1 cellular context compared by ENCODE assay signal in the genomic region with DNA sequence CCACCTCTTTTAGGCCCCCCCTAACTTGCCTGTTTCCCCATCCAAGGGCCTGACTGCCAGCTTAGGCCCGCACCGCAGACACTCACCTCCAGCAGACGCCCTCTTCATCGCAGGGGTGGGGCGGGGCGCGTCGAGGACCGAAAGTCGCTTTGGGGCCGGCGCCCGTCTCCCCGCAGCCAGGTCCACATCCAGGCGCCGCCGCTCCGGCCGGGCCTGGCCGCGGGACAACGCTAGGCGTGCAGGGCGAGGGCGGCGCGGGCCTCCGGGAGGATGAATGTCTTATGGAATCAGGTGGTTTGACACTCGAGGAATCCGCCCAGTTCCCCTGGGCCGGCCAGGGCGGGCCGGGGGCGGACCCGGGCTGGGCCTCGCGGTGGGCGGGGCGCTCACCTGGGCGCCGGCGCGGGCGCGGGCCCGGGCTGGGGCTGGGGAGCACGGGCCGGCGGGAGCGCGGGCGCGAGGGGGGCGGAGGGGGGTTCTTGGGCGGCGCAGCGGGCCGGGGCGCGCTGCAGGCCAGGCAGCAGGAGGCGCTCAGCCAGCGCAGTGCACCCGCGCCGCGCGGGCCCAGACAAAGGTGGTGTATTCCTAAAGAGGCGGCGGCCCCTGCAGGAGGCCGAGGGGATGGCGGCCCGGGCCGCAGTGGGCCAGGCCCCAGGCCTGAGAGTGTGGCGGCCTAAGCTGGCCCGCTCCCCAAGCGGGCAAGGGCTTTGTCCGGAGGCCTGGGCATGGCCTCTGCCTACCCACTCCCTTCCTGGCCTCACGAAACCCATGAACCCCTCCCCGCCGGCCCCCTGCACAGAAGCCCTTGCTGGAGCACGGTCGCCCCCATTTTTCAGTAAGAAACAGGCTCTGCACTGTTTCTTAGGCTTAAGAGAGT.
TF ChIP-seq lines count a peak whose summit lies in the region.

No MANE protein-coding gene starts in this region.

TF ChIP-seq in HepG2, 621 proteins besides CTCF, POLR2A, EP300 and RAD21 (continued from another document and continues in another):
- TF ChIP-seq, protein P1, sequence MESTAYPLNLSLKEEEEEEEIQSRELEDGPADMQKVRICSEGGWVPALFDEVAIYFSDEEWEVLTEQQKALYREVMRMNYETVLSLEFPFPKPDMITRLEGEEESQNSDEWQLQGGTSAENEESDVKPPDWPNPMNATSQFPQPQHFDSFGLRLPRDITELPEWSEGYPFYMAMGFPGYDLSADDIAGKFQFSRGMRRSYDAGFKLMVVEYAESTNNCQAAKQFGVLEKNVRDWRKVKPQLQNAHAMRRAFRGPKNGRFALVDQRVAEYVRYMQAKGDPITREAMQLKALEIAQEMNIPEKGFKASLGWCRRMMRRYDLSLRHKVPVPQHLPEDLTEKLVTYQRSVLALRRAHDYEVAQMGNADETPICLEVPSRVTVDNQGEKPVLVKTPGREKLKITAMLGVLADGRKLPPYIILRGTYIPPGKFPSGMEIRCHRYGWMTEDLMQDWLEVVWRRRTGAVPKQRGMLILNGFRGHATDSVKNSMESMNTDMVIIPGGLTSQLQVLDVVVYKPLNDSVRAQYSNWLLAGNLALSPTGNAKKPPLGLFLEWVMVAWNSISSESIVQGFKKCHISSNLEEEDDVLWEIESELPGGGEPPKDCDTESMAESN (CRISPR knock-in tag; conservative IDR thresholded peaks at IDR 0.05): 0 out of 2 replicates have a peak, but pooled peaks have one; percentile 31
- TF ChIP-seq GABPB1 (CRISPR knock-in tag; IDR thresholded peaks at IDR 0.05) (peak; percentile 18; the same call in 1 of the 2 replicates), SMC3 (IDR thresholded peaks at IDR 0.05; ENCODE audit: low read length) (peak; percentile 10; the same call in 1 of the 2 replicates), ZNF121 (CRISPR knock-in tag; IDR thresholded peaks at IDR 0.05) (peak; percentile 53; the same call in 1 of the 2 replicates), BCL6 (CRISPR knock-in tag; IDR thresholded peaks at IDR 0.05) (0 out of 2 replicates have a peak, but pooled peaks have one; percentile 5), ZNF709 (CRISPR knock-in tag; IDR thresholded peaks at IDR 0.05) (no peak), XRCC5 (optimal IDR thresholded peaks at IDR 0.05; ENCODE audit: low read length) (peak; percentile 21), TARDBP (CRISPR knock-in tag; IDR thresholded peaks at IDR 0.05) (no peak), DNMT3B (CRISPR knock-in tag; conservative IDR thresholded peaks at IDR 0.05) (no peak), ZNF772 (CRISPR knock-in tag; IDR thresholded peaks at IDR 0.05) (0 out of 2 replicates have a peak, but pooled peaks have one; percentile 51), KDM2A (CRISPR knock-in tag; IDR thresholded peaks at IDR 0.05; ENCODE audit: borderline replicate concordance, low read depth) (peak; percentile 44; the same call in 1 of the 2 replicates), YEATS4 (CRISPR knock-in tag; IDR thresholded peaks at IDR 0.05; ENCODE audit: borderline replicate concordance) (peak; percentile 61; the same call in 1 of the 2 replicates), ZFY (CRISPR knock-in tag; IDR thresholded peaks at IDR 0.05) (peak; percentile 79), ERF (CRISPR knock-in tag; IDR thresholded peaks at IDR 0.05) (peak; percentile 61; the same call in 1 of the 2 replicates), REL (CRISPR knock-in tag; conservative IDR thresholded peaks at IDR 0.05) (no peak), ZNF263 (CRISPR knock-in tag; IDR thresholded peaks at IDR 0.05) (peak; percentile 63), CBX2 (IDR thresholded peaks at IDR 0.05; ENCODE audit: low read depth, low read length) (no peak), CBX2 (CRISPR knock-in tag; IDR thresholded peaks at IDR 0.05; ENCODE audit: low read depth) (no peak), ZSCAN31 (CRISPR knock-in tag; IDR thresholded peaks at IDR 0.05; ENCODE audit: low read depth) (peak; percentile 68; the same call in 1 of the 2 replicates), ELF3 (CRISPR knock-in tag; IDR thresholded peaks at IDR 0.05) (no peak), PCBP2 (optimal IDR thresholded peaks at IDR 0.05; ENCODE audit: low read depth, low read length, poor library complexity, severe bottlenecking) (no peak), ATF7-NPFF (CRISPR knock-in tag; IDR thresholded peaks at IDR 0.05; ENCODE audit: low read depth) (0 out of 2 replicates have a peak, but pooled peaks have one; percentile 17), ZNF644 (CRISPR knock-in tag; IDR thresholded peaks at IDR 0.05; ENCODE audit: low read depth) (no peak), ZNF207 (IDR thresholded peaks at IDR 0.05; ENCODE audit: borderline replicate concordance) (no peak), MBNL3 (CRISPR knock-in tag; conservative IDR thresholded peaks at IDR 0.05) (no peak), ZMYM2 (CRISPR knock-in tag; IDR thresholded peaks at IDR 0.05) (no peak), ZBTB3 (CRISPR knock-in tag; IDR thresholded peaks at IDR 0.05; ENCODE audit: borderline replicate concordance, low read depth) (no peak)
- TF ChIP-seq, protein P2, sequence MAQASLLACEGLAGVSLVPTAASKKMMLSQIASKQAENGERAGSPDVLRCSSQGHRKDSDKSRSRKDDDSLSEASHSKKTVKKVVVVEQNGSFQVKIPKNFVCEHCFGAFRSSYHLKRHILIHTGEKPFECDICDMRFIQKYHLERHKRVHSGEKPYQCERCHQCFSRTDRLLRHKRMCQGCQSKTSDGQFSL (CRISPR knock-in tag; IDR thresholded peaks at IDR 0.05): peak; percentile 59; the same call in 1 of the 2 replicates
- TF ChIP-seq, protein P3, sequence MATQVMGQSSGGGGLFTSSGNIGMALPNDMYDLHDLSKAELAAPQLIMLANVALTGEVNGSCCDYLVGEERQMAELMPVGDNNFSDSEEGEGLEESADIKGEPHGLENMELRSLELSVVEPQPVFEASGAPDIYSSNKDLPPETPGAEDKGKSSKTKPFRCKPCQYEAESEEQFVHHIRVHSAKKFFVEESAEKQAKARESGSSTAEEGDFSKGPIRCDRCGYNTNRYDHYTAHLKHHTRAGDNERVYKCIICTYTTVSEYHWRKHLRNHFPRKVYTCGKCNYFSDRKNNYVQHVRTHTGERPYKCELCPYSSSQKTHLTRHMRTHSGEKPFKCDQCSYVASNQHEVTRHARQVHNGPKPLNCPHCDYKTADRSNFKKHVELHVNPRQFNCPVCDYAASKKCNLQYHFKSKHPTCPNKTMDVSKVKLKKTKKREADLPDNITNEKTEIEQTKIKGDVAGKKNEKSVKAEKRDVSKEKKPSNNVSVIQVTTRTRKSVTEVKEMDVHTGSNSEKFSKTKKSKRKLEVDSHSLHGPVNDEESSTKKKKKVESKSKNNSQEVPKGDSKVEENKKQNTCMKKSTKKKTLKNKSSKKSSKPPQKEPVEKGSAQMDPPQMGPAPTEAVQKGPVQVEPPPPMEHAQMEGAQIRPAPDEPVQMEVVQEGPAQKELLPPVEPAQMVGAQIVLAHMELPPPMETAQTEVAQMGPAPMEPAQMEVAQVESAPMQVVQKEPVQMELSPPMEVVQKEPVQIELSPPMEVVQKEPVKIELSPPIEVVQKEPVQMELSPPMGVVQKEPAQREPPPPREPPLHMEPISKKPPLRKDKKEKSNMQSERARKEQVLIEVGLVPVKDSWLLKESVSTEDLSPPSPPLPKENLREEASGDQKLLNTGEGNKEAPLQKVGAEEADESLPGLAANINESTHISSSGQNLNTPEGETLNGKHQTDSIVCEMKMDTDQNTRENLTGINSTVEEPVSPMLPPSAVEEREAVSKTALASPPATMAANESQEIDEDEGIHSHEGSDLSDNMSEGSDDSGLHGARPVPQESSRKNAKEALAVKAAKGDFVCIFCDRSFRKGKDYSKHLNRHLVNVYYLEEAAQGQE (IDR thresholded peaks at IDR 0.05; ENCODE audit: borderline replicate concordance in 1 of 2, low read depth in 1 of 2, low read length in 2 of 2): peak; percentile 24 to 67; a peak in 2 of 4 replicates
- TF ChIP-seq, protein P4, sequence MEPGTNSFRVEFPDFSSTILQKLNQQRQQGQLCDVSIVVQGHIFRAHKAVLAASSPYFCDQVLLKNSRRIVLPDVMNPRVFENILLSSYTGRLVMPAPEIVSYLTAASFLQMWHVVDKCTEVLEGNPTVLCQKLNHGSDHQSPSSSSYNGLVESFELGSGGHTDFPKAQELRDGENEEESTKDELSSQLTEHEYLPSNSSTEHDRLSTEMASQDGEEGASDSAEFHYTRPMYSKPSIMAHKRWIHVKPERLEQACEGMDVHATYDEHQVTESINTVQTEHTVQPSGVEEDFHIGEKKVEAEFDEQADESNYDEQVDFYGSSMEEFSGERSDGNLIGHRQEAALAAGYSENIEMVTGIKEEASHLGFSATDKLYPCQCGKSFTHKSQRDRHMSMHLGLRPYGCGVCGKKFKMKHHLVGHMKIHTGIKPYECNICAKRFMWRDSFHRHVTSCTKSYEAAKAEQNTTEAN (CRISPR knock-in tag; conservative IDR thresholded peaks at IDR 0.05): 0 out of 2 replicates have a peak, but pooled peaks have one; percentile 46
- TF ChIP-seq, protein P5, sequence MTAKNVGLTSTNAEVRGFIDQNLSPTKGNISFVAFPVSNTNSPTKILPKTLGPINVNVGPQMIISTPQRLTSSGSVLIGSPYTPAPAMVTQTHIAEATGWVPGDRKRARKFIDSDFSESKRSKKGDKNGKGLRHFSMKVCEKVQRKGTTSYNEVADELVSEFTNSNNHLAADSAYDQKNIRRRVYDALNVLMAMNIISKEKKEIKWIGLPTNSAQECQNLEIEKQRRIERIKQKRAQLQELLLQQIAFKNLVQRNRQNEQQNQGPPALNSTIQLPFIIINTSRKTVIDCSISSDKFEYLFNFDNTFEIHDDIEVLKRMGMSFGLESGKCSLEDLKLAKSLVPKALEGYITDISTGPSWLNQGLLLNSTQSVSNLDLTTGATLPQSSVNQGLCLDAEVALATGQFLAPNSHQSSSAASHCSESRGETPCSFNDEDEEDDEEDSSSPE (CRISPR knock-in tag; IDR thresholded peaks at IDR 0.05): 0 out of 2 replicates have a peak, but pooled peaks have one; percentile 46
- TF ChIP-seq, protein P6, sequence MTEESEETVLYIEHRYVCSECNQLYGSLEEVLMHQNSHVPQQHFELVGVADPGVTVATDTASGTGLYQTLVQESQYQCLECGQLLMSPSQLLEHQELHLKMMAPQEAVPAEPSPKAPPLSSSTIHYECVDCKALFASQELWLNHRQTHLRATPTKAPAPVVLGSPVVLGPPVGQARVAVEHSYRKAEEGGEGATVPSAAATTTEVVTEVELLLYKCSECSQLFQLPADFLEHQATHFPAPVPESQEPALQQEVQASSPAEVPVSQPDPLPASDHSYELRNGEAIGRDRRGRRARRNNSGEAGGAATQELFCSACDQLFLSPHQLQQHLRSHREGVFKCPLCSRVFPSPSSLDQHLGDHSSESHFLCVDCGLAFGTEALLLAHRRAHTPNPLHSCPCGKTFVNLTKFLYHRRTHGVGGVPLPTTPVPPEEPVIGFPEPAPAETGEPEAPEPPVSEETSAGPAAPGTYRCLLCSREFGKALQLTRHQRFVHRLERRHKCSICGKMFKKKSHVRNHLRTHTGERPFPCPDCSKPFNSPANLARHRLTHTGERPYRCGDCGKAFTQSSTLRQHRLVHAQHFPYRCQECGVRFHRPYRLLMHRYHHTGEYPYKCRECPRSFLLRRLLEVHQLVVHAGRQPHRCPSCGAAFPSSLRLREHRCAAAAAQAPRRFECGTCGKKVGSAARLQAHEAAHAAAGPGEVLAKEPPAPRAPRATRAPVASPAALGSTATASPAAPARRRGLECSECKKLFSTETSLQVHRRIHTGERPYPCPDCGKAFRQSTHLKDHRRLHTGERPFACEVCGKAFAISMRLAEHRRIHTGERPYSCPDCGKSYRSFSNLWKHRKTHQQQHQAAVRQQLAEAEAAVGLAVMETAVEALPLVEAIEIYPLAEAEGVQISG (CRISPR knock-in tag; IDR thresholded peaks at IDR 0.05): 0 out of 2 replicates have a peak, but pooled peaks have one; percentile 17
- TF ChIP-seq, protein P7, sequence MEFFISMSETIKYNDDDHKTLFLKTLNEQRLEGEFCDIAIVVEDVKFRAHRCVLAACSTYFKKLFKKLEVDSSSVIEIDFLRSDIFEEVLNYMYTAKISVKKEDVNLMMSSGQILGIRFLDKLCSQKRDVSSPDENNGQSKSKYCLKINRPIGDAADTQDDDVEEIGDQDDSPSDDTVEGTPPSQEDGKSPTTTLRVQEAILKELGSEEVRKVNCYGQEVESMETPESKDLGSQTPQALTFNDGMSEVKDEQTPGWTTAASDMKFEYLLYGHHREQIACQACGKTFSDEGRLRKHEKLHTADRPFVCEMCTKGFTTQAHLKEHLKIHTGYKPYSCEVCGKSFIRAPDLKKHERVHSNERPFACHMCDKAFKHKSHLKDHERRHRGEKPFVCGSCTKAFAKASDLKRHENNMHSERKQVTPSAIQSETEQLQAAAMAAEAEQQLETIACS (CRISPR knock-in tag; IDR thresholded peaks at IDR 0.05): peak; percentile 88
- TF ChIP-seq, protein P8, sequence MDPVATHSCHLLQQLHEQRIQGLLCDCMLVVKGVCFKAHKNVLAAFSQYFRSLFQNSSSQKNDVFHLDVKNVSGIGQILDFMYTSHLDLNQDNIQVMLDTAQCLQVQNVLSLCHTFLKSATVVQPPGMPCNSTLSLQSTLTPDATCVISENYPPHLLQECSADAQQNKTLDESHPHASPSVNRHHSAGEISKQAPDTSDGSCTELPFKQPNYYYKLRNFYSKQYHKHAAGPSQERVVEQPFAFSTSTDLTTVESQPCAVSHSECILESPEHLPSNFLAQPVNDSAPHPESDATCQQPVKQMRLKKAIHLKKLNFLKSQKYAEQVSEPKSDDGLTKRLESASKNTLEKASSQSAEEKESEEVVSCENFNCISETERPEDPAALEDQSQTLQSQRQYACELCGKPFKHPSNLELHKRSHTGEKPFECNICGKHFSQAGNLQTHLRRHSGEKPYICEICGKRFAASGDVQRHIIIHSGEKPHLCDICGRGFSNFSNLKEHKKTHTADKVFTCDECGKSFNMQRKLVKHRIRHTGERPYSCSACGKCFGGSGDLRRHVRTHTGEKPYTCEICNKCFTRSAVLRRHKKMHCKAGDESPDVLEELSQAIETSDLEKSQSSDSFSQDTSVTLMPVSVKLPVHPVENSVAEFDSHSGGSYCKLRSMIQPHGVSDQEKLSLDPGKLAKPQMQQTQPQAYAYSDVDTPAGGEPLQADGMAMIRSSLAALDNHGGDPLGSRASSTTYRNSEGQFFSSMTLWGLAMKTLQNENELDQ (CRISPR knock-in tag; IDR thresholded peaks at IDR 0.05; ENCODE audit: borderline replicate concordance): no peak
- TF ChIP-seq, protein P9, sequence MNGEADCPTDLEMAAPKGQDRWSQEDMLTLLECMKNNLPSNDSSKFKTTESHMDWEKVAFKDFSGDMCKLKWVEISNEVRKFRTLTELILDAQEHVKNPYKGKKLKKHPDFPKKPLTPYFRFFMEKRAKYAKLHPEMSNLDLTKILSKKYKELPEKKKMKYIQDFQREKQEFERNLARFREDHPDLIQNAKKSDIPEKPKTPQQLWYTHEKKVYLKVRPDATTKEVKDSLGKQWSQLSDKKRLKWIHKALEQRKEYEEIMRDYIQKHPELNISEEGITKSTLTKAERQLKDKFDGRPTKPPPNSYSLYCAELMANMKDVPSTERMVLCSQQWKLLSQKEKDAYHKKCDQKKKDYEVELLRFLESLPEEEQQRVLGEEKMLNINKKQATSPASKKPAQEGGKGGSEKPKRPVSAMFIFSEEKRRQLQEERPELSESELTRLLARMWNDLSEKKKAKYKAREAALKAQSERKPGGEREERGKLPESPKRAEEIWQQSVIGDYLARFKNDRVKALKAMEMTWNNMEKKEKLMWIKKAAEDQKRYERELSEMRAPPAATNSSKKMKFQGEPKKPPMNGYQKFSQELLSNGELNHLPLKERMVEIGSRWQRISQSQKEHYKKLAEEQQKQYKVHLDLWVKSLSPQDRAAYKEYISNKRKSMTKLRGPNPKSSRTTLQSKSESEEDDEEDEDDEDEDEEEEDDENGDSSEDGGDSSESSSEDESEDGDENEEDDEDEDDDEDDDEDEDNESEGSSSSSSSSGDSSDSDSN (CRISPR knock-in tag; IDR thresholded peaks at IDR 0.05): peak; percentile 30; the same call in 1 of the 2 replicates
- TF ChIP-seq, protein P10, sequence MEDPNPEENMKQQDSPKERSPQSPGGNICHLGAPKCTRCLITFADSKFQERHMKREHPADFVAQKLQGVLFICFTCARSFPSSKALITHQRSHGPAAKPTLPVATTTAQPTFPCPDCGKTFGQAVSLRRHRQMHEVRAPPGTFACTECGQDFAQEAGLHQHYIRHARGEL (CRISPR knock-in tag; IDR thresholded peaks at IDR 0.05): no peak
